ENCODE assay signal across 1 cellular context in the genomic region with DNA sequence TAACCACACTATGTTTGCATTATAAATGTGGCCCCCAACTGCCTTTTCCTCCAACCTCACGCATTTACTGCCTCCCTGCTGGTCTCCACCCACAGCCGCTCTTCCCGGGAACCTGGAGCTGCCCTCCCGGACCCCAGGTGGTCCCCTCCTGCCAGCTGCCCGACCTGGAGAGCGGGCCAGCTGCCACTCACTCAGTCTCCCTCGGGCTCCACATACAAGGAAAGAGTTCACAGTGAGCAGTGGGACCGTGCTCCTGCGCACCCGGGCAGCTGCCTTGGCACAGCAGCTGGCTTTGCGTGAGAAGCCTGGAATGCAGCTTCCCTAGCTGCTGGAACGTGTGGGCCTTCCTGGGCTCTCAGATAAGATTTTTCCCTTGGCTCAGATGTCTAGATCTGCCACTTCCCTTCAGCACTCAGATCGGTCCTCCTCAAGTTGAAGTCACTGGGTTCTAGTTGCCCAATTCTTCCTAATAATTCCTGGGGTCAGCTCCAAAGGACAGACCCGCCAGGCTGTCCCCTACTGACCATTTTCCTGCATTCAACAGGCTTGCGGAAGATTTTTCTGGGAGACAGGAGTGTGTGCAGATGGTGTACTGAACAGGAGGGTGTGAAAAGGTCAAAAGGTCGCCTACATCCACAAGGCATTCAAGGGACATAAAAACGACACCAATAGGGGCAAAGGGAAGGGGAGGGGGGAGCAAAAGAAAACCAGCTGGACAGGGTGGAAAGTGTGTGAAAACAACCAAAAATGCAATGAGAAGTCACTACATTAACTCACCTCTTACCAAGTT.
A peak's percentile ranks its signal among the peaks of the same experiment; 100 is the strongest.
TF ChIP-seq lines count a peak whose summit lies in the region.

No MANE protein-coding gene starts in this region.

TF ChIP-seq in HEK293, 187 proteins besides CTCF, POLR2A, EP300 and RAD21 (continued from another document and continues in another):
- TF ChIP-seq ZBTB1 (tag by site-specific recombination; IDR thresholded peaks at IDR 0.05) = no peak
- TF ChIP-seq, protein P1, sequence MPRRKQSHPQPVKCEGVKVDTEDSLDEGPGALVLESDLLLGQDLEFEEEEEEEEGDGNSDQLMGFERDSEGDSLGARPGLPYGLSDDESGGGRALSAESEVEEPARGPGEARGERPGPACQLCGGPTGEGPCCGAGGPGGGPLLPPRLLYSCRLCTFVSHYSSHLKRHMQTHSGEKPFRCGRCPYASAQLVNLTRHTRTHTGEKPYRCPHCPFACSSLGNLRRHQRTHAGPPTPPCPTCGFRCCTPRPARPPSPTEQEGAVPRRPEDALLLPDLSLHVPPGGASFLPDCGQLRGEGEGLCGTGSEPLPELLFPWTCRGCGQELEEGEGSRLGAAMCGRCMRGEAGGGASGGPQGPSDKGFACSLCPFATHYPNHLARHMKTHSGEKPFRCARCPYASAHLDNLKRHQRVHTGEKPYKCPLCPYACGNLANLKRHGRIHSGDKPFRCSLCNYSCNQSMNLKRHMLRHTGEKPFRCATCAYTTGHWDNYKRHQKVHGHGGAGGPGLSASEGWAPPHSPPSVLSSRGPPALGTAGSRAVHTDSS (tag by site-specific recombination; IDR thresholded peaks at IDR 0.05) = no peak
- no peak for TF ChIP-seq KLF10 (tag by site-specific recombination; IDR thresholded peaks at IDR 0.05)
- no peak for TF ChIP-seq ZNF585B (tag by site-specific recombination; IDR thresholded peaks at IDR 0.05)
- no peak for TF ChIP-seq ZNF302 (tag by site-specific recombination; IDR thresholded peaks at IDR 0.05; ENCODE audit: low read depth)
- TF ChIP-seq ZNF501 (tag by site-specific recombination; IDR thresholded peaks at IDR 0.05) = no peak
- TF ChIP-seq ZNF785 (tag by site-specific recombination; IDR thresholded peaks at IDR 0.05) = no peak
- TF ChIP-seq, protein P2, sequence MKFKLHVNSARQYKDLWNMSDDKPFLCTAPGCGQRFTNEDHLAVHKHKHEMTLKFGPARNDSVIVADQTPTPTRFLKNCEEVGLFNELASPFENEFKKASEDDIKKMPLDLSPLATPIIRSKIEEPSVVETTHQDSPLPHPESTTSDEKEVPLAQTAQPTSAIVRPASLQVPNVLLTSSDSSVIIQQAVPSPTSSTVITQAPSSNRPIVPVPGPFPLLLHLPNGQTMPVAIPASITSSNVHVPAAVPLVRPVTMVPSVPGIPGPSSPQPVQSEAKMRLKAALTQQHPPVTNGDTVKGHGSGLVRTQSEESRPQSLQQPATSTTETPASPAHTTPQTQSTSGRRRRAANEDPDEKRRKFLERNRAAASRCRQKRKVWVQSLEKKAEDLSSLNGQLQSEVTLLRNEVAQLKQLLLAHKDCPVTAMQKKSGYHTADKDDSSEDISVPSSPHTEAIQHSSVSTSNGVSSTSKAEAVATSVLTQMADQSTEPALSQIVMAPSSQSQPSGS (tag by site-specific recombination; IDR thresholded peaks at IDR 0.05; ENCODE audit: low read depth) = no peak
- TF ChIP-seq, protein P3, sequence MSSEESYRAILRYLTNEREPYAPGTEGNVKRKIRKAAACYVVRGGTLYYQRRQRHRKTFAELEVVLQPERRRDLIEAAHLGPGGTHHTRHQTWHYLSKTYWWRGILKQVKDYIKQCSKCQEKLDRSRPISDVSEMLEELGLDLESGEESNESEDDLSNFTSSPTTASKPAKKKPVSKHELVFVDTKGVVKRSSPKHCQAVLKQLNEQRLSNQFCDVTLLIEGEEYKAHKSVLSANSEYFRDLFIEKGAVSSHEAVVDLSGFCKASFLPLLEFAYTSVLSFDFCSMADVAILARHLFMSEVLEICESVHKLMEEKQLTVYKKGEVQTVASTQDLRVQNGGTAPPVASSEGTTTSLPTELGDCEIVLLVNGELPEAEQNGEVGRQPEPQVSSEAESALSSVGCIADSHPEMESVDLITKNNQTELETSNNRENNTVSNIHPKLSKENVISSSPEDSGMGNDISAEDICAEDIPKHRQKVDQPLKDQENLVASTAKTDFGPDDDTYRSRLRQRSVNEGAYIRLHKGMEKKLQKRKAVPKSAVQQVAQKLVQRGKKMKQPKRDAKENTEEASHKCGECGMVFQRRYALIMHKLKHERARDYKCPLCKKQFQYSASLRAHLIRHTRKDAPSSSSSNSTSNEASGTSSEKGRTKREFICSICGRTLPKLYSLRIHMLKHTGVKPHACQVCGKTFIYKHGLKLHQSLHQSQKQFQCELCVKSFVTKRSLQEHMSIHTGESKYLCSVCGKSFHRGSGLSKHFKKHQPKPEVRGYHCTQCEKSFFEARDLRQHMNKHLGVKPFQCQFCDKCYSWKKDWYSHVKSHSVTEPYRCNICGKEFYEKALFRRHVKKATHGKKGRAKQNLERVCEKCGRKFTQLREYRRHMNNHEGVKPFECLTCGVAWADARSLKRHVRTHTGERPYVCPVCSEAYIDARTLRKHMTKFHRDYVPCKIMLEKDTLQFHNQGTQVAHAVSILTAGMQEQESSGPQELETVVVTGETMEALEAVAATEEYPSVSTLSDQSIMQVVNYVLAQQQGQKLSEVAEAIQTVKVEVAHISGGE (tag by site-specific recombination; conservative IDR thresholded peaks at IDR 0.05; ENCODE audit: low read depth) = peak; percentile 11; the same call in 1 of the 2 replicates
- TF ChIP-seq, protein P4, sequence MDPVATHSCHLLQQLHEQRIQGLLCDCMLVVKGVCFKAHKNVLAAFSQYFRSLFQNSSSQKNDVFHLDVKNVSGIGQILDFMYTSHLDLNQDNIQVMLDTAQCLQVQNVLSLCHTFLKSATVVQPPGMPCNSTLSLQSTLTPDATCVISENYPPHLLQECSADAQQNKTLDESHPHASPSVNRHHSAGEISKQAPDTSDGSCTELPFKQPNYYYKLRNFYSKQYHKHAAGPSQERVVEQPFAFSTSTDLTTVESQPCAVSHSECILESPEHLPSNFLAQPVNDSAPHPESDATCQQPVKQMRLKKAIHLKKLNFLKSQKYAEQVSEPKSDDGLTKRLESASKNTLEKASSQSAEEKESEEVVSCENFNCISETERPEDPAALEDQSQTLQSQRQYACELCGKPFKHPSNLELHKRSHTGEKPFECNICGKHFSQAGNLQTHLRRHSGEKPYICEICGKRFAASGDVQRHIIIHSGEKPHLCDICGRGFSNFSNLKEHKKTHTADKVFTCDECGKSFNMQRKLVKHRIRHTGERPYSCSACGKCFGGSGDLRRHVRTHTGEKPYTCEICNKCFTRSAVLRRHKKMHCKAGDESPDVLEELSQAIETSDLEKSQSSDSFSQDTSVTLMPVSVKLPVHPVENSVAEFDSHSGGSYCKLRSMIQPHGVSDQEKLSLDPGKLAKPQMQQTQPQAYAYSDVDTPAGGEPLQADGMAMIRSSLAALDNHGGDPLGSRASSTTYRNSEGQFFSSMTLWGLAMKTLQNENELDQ (tag by site-specific recombination; IDR thresholded peaks at IDR 0.05; ENCODE audit: low read depth) = no peak
- TF ChIP-seq IKZF3 (tag by site-specific recombination; IDR thresholded peaks at IDR 0.05) = peak; percentile 90
- TF ChIP-seq SETDB1 (IDR thresholded peaks at IDR 0.05; ENCODE audit: insufficient read length, low read length) = no peak
- TF ChIP-seq WT1 (tag by site-specific recombination; IDR thresholded peaks at IDR 0.05) = no peak
- TF ChIP-seq, protein P5, sequence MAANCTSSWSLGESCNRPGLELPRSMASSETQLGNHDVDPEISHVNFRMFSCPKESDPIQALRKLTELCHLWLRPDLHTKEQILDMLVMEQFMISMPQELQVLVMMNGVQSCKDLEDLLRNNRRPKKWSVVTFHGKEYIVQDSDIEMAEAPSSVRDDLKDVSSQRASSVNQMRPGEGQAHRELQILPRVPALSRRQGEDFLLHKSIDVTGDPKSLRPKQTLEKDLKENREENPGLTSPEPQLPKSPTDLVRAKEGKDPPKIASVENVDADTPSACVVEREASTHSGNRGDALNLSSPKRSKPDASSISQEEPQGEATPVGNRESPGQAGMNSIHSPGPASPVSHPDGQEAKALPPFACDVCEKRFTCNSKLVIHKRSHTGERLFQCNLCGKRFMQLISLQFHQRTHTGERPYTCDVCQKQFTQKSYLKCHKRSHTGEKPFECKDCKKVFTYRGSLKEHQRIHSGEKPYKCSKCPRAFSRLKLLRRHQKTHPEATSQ (tag by site-specific recombination; IDR thresholded peaks at IDR 0.05) = no peak
- no peak for TF ChIP-seq ZNF624 (tag by site-specific recombination; IDR thresholded peaks at IDR 0.05)
- TF ChIP-seq GLI4 (tag by site-specific recombination; IDR thresholded peaks at IDR 0.05) = no peak
- 0 out of 2 replicates have a peak, but pooled peaks have one; percentile 47 for TF ChIP-seq ZNF843 (tag by site-specific recombination; IDR thresholded peaks at IDR 0.05)
- no peak for TF ChIP-seq YY2 (tag by site-specific recombination; IDR thresholded peaks at IDR 0.05)
- no peak for TF ChIP-seq HOXC10 (CRISPR knock-in tag; IDR thresholded peaks at IDR 0.05)
- TF ChIP-seq, protein P6, sequence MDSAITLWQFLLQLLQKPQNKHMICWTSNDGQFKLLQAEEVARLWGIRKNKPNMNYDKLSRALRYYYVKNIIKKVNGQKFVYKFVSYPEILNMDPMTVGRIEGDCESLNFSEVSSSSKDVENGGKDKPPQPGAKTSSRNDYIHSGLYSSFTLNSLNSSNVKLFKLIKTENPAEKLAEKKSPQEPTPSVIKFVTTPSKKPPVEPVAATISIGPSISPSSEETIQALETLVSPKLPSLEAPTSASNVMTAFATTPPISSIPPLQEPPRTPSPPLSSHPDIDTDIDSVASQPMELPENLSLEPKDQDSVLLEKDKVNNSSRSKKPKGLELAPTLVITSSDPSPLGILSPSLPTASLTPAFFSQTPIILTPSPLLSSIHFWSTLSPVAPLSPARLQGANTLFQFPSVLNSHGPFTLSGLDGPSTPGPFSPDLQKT (IDR thresholded peaks at IDR 0.05; ENCODE audit: borderline replicate concordance, low read depth, low read length) = no peak
- TF ChIP-seq, protein P7, sequence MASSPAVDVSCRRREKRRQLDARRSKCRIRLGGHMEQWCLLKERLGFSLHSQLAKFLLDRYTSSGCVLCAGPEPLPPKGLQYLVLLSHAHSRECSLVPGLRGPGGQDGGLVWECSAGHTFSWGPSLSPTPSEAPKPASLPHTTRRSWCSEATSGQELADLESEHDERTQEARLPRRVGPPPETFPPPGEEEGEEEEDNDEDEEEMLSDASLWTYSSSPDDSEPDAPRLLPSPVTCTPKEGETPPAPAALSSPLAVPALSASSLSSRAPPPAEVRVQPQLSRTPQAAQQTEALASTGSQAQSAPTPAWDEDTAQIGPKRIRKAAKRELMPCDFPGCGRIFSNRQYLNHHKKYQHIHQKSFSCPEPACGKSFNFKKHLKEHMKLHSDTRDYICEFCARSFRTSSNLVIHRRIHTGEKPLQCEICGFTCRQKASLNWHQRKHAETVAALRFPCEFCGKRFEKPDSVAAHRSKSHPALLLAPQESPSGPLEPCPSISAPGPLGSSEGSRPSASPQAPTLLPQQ (tag by site-specific recombination; IDR thresholded peaks at IDR 0.05) = peak; percentile 78
- no peak for TF ChIP-seq ZNF654 (tag by site-specific recombination; IDR thresholded peaks at IDR 0.05; ENCODE audit: low read depth)
- no peak for TF ChIP-seq ZNF292 (tag by site-specific recombination; IDR thresholded peaks at IDR 0.05; ENCODE audit: borderline replicate concordance, low read depth)
- TF ChIP-seq ZNF561 (tag by site-specific recombination; IDR thresholded peaks at IDR 0.05; ENCODE audit: borderline replicate concordance) = 0 out of 2 replicates have a peak, but pooled peaks have one; percentile 39
- no peak for TF ChIP-seq ZNF830 (tag by site-specific recombination; IDR thresholded peaks at IDR 0.05; ENCODE audit: low read depth)
- TF ChIP-seq ZNF747 (tag by site-specific recombination; IDR thresholded peaks at IDR 0.05) = no peak
- 0 out of 2 replicates have a peak, but pooled peaks have one; percentile 11 for TF ChIP-seq KLF7 (tag by site-specific recombination; IDR thresholded peaks at IDR 0.05; ENCODE audit: borderline replicate concordance)
- peak; percentile 36; the same call in 1 of the 2 replicates for TF ChIP-seq SCRT1 (tag by site-specific recombination; IDR thresholded peaks at IDR 0.05; ENCODE audit: borderline replicate concordance)
- TF ChIP-seq, protein P8, sequence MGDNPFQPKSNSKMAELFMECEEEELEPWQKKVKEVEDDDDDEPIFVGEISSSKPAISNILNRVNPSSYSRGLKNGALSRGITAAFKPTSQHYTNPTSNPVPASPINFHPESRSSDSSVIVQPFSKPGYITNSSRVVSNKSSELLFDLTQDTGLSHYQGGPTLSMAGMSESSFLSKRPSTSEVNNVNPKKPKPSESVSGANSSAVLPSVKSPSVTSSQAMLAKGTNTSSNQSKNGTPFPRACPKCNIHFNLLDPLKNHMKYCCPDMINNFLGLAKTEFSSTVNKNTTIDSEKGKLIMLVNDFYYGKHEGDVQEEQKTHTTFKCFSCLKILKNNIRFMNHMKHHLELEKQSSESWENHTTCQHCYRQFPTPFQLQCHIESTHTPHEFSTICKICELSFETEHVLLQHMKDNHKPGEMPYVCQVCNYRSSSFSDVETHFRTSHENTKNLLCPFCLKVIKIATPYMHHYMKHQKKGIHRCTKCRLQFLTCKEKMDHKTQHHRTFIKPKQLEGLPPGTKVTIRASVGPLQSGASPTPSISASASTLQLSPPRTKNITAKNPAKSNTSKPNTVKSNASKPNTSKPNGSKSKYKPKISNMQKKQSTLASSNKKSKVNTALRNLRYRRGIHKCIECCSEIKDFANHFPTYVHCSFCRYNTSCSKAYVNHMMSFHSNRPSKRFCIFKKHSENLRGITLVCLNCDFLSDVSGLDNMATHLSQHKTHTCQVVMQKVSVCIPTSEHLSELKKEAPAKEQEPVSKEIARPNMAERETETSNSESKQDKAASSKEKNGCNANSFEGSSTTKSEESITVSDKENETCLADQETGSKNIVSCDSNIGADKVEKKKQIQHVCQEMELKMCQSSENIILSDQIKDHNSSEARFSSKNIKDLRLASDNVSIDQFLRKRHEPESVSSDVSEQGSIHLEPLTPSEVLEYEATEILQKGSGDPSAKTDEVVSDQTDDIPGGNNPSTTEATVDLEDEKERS (tag by site-specific recombination; IDR thresholded peaks at IDR 0.05) = no peak
- no peak for TF ChIP-seq ZNF169 (tag by site-specific recombination; IDR thresholded peaks at IDR 0.05)
- no peak for TF ChIP-seq KLF1 (tag by site-specific recombination; IDR thresholded peaks at IDR 0.05)
- no peak for TF ChIP-seq ZNF16 (tag by site-specific recombination; IDR thresholded peaks at IDR 0.05; ENCODE audit: low read depth)
- no peak for TF ChIP-seq ZNF112 (tag by site-specific recombination; IDR thresholded peaks at IDR 0.05)
- TF ChIP-seq, protein P9, sequence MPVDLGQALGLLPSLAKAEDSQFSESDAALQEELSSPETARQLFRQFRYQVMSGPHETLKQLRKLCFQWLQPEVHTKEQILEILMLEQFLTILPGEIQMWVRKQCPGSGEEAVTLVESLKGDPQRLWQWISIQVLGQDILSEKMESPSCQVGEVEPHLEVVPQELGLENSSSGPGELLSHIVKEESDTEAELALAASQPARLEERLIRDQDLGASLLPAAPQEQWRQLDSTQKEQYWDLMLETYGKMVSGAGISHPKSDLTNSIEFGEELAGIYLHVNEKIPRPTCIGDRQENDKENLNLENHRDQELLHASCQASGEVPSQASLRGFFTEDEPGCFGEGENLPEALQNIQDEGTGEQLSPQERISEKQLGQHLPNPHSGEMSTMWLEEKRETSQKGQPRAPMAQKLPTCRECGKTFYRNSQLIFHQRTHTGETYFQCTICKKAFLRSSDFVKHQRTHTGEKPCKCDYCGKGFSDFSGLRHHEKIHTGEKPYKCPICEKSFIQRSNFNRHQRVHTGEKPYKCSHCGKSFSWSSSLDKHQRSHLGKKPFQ (tag by site-specific recombination; IDR thresholded peaks at IDR 0.05) = no peak
- TF ChIP-seq, protein P10, sequence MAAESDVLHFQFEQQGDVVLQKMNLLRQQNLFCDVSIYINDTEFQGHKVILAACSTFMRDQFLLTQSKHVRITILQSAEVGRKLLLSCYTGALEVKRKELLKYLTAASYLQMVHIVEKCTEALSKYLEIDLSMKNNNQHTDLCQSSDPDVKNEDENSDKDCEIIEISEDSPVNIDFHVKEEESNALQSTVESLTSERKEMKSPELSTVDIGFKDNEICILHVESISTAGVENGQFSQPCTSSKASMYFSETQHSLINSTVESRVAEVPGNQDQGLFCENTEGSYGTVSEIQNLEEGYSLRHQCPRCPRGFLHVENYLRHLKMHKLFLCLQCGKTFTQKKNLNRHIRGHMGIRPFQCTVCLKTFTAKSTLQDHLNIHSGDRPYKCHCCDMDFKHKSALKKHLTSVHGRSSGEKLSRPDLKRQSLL (tag by site-specific recombination; IDR thresholded peaks at IDR 0.05) = peak; percentile 66; the same call in 1 of the 2 replicates
